1 cellular context compared by ENCODE assay signal in the genomic region with DNA sequence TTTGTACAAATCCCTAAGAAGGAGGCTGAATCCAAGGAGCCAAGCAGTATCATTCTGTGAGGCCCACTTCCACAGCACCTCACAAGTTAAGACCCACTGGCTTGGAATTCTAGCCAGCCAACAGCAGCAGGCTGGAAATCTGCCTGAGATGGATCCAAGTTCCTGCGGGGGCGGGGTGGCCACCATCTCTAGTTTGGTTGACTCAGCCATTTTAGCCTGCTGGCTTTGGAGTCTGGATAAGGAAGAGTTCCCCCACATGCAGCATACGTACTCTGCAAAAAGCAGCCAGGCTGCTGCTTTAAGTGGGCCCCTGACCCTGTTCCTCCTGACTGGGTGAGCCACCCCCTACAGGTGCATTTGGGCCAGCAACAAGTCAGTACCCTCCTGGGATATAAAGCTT.
TF ChIP-seq lines count a peak whose summit lies in the region.

No MANE protein-coding gene starts in this region.

TF ChIP-seq in K562, 482 proteins besides CTCF, POLR2A, EP300 and RAD21 (continued from another document):
- TF ChIP-seq ZNF316 (IDR thresholded peaks at IDR 0.05) (peak; percentile 56; the same call in 1 of the 2 replicates), RHOXF2B (CRISPR knock-in tag; conservative IDR thresholded peaks at IDR 0.05) (no peak), C11orf30 (IDR thresholded peaks at IDR 0.05; ENCODE audit: low read depth) (peak; percentile 43; the same call in 1 of the 2 replicates), YY1 (IDR thresholded peaks at IDR 0.05; ENCODE audit: borderline replicate concordance in 1 of 3, control insufficient read depth in 1 of 3, extremely low read depth in 1 of 3, insufficient read depth in 3 of 3, insufficient read length in 1 of 3, insufficient replicate concordance in 2 of 3, low read depth in 1 of 3, low read length in 2 of 3) (peak in 1 of 3 experiments; percentile 54), ZNF644 (tag; IDR thresholded peaks at IDR 0.05; ENCODE audit: low read depth) (no peak), MED1 (CRISPR knock-in tag; IDR thresholded peaks at IDR 0.05; ENCODE audit: borderline replicate concordance) (no peak)
